Comparison of ENCODE assay signal across 8 cellular contexts in genomic region chr20:32742322-32743236, GRCh38. TPM values are rescaled to one million over a fixed set of nuclear protein-coding genes. Genes with fewer than 3 reads are reported as not detected.
DNase-seq lines count a peak whose midpoint lies in the region; ATAC-seq and TF ChIP-seq lines count a peak whose summit lies in the region.

No MANE protein-coding gene starts in this region.

- no peaks in the 10 kb centered on the region for H3K36me3 ChIP-seq in esophagus squamous epithelium

- intact Hi-C loops in esophagus squamous epithelium (cut with DNase I), result no loop called here

- H3K27me3 Mint-ChIP-seq in WTC11 (ENCODE audit: low read depth), result no peaks in the 10 kb centered on the region

- CTCF ChIA-PET in WTC11 (lab: Charles Lee), result interaction anchor here (0.6 to 5.9 kb wide), 11 partner anchors 14 to 69 kb away, joined by 3 to 63 read pairs (median 6); partner anchors contain the start of gene C20orf203

- peak overlapping the region; percentile 98 for H3K4me3 Mint-ChIP-seq in WTC11

- no peak for TF ChIP-seq CTCF in WTC11 (IDR thresholded peaks at IDR 0.05)
- TF ChIP-seq CTCF in esophagus squamous epithelium (IDR thresholded peaks at IDR 0.05), result no peak
- TF ChIP-seq CTCF in omental fat pad (IDR thresholded peaks at IDR 0.05), result no peak

- peak overlapping the region; percentile 77 to 91 (median 88) for H3K4me3 ChIP-seq in esophagus squamous epithelium

- H3K4me1 ChIP-seq in esophagus squamous epithelium, result peaks cover 5 to 35% (median 19%) of the 10 kb centered on the region in 3 donors

- POLR2A ChIA-PET in WTC11 (lab: Charles Lee), result interaction anchor here (1.2 to 3.6 kb wide), 5 partner anchors 18 to 61 kb away, joined by 4 to 23 read pairs (median 7); partner anchors contain the start of gene DNMT3B

- DNase-seq in NK-92 treated with Interleukin-12 subunit alpha and Interleukin-12 subunit beta, amount 100 ng/mL, for 24 hours (lab: John Stamatoyannopoulos, UW), result peak; percentile 25
- DNase-seq in NK-92 (lab: John Stamatoyannopoulos, UW; ENCODE audit: unreplicated experiment) (no peak), WTC11 (ENCODE audit: low spot score) (no peak), esophagus squamous epithelium (lab: John Stamatoyannopoulos, UW) (no peak), omental fat pad (ENCODE audit: low spot score) (no peak), RPMI8226 (no peak)
- no peak for DNase-seq in central memory CD4-positive, alpha-beta T cell
- no peak for DNase-seq in effector CD8-positive, alpha-beta T cell (lab: John Stamatoyannopoulos, UW)

- no peak for TF ChIP-seq POLR2A in esophagus squamous epithelium (IDR thresholded peaks at IDR 0.05)

- peak overlapping the region; percentile 85 to 91 (median 88) for H3K27ac ChIP-seq in esophagus squamous epithelium

- WGBS in esophagus squamous epithelium, 2 donors, result 16 to 18% methylated on average over 18 to 20 of the region's 25 CpGs

- H3K9me3 ChIP-seq in esophagus squamous epithelium, result no peaks in the 10 kb centered on the region

- peak; percentile 5; the same call in 1 of the 2 replicates for ATAC-seq in WTC11
- ATAC-seq in omental fat pad (ENCODE audit: low FRiP score), result peak; percentile 12

- no peaks in the 10 kb centered on the region for H3K9me3 Mint-ChIP-seq in WTC11

- peaks cover 6% of the 10 kb centered on the region for H3K36me3 Mint-ChIP-seq in WTC11

- peaks cover 34% of the 10 kb centered on the region for H3K4me1 Mint-ChIP-seq in WTC11

- H3K27me3 ChIP-seq in esophagus squamous epithelium, result no peaks in the 10 kb centered on the region

- H3K27ac Mint-ChIP-seq in WTC11, result peak overlapping the region; percentile 76; the same call in 1 of the 2 replicates

TF ChIP-seq in WTC11, 78 proteins besides CTCF, POLR2A, EP300 and RAD21:
- TF ChIP-seq ZNF121 (CRISPR knock-in tag; IDR thresholded peaks at IDR 0.05) (no peak), TEAD1 (CRISPR knock-in tag; IDR thresholded peaks at IDR 0.05) (no peak), CREB1 (CRISPR knock-in tag; IDR thresholded peaks at IDR 0.05) (no peak), TEAD4 (CRISPR knock-in tag; IDR thresholded peaks at IDR 0.05) (no peak), AFF4 (CRISPR knock-in tag; IDR thresholded peaks at IDR 0.05; ENCODE audit: borderline replicate concordance) (no peak), FOXK1 (CRISPR knock-in tag; IDR thresholded peaks at IDR 0.05) (no peak), TP53 (CRISPR knock-in tag; IDR thresholded peaks at IDR 0.05) (no peak), ATF1 (CRISPR knock-in tag; IDR thresholded peaks at IDR 0.05) (no peak), ATF3 (CRISPR knock-in tag; conservative IDR thresholded peaks at IDR 0.05) (no peak), GRHL2 (CRISPR knock-in tag; IDR thresholded peaks at IDR 0.05; ENCODE audit: insufficient replicate concordance, severe bottlenecking) (no peak), PREB (CRISPR knock-in tag; IDR thresholded peaks at IDR 0.05; ENCODE audit: borderline replicate concordance) (no peak)
TF ChIP-seq in WTC11: peak in this region for 0.

RNA-seq across cellular contexts. Expression of gene COMMD7, which starts 0.7 kb away (rescaled TPM):
- total RNA-seq in WTC11 (2021) (41.8 to 42.4 TPM (median 42.3 TPM) in 3 replicates), esophagus squamous epithelium (10 to 100 TPM in 2 of 4 donors, 1 to 10 TPM in 2; 9.8 to 22.5 (median 10.2) TPM), omental fat pad (10 to 100 TPM; 19.3 to 20.6 (median 19.8) TPM)

RNA-seq across cellular contexts. Expression of gene DNMT3B, which starts 19.6 kb away (rescaled TPM):
- 638 to 682 TPM (median 641 TPM) in 3 replicates for total RNA-seq in WTC11 (2021)
- 1 to 10 TPM in 1 of 4 donors, under 1 TPM in 3; 0.44 to 2.2 (median 0.72) TPM for total RNA-seq in esophagus squamous epithelium
- total RNA-seq in omental fat pad, result 1 to 10 TPM in 1 of 4 donors, under 1 TPM in 3; 0.24 to 2.0 (median 0.44) TPM

Comparison
In these comparisons a context has a peak if more than half of its experiments do, and no peak if none do; other contexts are left out.
1. RNA of gene DNMT3B, which starts 19.6 kb away (total RNA-seq): 638 to 682 TPM in WTC11; 0.44 to 2.2 TPM in esophagus squamous epithelium and 0.24 to 2.0 TPM in omental fat pad; every median in the first group is over 100 times any median in the second.